8 cellular contexts compared by ENCODE assay signal in the genomic region with DNA sequence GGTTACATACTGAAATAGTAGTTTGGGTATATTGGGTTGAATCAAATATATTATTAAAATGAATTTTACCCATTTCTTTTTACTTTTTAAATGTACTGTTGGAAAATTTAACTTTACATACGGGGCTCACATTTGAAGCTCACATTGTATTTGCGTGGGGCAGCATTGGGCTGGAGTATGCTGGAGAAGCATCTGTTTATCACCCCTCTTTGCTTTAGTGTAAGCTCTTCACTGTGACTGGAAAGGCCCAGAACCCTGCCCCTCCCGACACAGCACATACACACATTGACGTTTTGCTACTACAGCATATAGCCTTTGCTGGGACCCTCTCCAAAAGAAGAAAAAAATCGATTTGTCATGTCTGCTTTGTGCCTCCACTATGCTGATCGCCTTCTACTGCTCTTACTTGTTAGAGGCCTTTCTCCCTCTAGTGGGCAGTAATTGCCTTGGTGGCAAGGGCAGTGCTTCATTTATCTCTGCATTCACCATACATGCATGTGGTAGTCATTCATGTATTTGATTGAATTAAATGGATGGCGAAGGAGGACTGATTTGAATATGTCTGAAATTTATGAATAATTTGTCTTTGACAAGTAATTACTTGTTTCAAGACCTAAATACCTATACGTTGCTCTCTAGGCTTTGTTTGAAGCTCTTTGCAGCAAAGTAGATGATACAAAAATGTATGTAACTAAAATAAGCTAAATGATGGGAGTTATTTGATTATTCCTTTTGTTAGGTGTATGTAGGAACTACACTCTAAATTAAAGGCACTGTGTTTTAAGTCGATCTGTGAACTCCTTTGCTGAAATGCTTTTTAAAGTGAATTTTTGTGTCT. TPM values are rescaled to one million over a fixed set of nuclear protein-coding genes. Genes with fewer than 3 reads are reported as not detected.
DNase-seq lines count a peak whose midpoint lies in the region; ATAC-seq and TF ChIP-seq lines count a peak whose summit lies in the region.

No MANE protein-coding gene starts in this region.

- peaks cover 1% of the 10 kb centered on the region for H3K27me3 Mint-ChIP-seq in endothelial cell (ENCODE audit: unreplicated experiment)
- H3K27me3 Mint-ChIP-seq in T-helper 2 cell treated with Interferon-gamma antibody and Interleukin-4, amounts not matched to agents 5 μg/mL and 100 μg/mL, for 36 hours (ENCODE audit: low read depth): no peaks in the 10 kb centered on the region

- peak; percentile 78 for ATAC-seq in mucosa of descending colon
- no peak for ATAC-seq in GM19463 (IDR thresholded peaks at IDR 0.05; ENCODE audit: unreplicated experiment)
- ATAC-seq in HG02970 (IDR thresholded peaks at IDR 0.05; ENCODE audit: low FRiP score, unreplicated experiment): no peak

- H3K4me3 ChIP-seq in HL-60 (replicated peaks; ENCODE audit: insufficient read depth, low read length) (no peak overlapping the region), mucosa of descending colon (no peak overlapping the region)

- no peaks in the 10 kb centered on the region for H3K4me1 ChIP-seq in mucosa of descending colon (ENCODE audit: low read depth)

- no peak overlapping the region for H3K4me3 Mint-ChIP-seq in endothelial cell (ENCODE audit: unreplicated experiment)
- no peak overlapping the region for H3K4me3 Mint-ChIP-seq in T-helper 2 cell treated with Interferon-gamma antibody and Interleukin-4, amounts not matched to agents 5 μg/mL and 100 μg/mL, for 36 hours

- H3K36me3 ChIP-seq in mucosa of descending colon (ENCODE audit: low read depth): no peaks in the 10 kb centered on the region

- peaks cover 3% of the 10 kb centered on the region for H3K4me1 Mint-ChIP-seq in endothelial cell (ENCODE audit: unreplicated experiment)
- H3K4me1 Mint-ChIP-seq in T-helper 2 cell treated with Interferon-gamma antibody and Interleukin-4, amounts not matched to agents 5 μg/mL and 100 μg/mL, for 36 hours (ENCODE audit: low read depth): peaks cover 2% of the 10 kb centered on the region

- DNase-seq in EL (peak; percentile 63), HL-60 (ENCODE audit: low read depth in 1 of 2, low spot score in 1 of 2) (peak in 1 of 2 experiments; percentile 67), RWPE1 (ENCODE audit: low spot score) (peak; percentile 48), endothelial cell (ENCODE audit: low spot score) (peak; percentile 51), mucosa of descending colon (peak in 1 of 3 donors; percentile 59)
- DNase-seq in T-helper 2 cell treated with Interferon-gamma antibody and Interleukin-4, amounts not matched to agents 5 μg/mL and 100 μg/mL, for 36 hours (ENCODE audit: low spot score): no peak

- no peak overlapping the region for H3K27ac Mint-ChIP-seq in endothelial cell (ENCODE audit: unreplicated experiment)
- no peak overlapping the region for H3K27ac Mint-ChIP-seq in T-helper 2 cell treated with Interferon-gamma antibody and Interleukin-4, amounts not matched to agents 5 μg/mL and 100 μg/mL, for 36 hours

- POLR2A ChIA-PET in RWPE1 (lab: Yijun Ruan, JAX; ENCODE audit: low non-redundant PET): no interaction called here

- no peaks in the 10 kb centered on the region for H3K9me3 ChIP-seq in mucosa of descending colon

- TF ChIP-seq CTCF in HL-60 (IDR thresholded peaks at IDR 0.05; ENCODE audit: insufficient read depth, low read length) (peak; percentile 90), RWPE1 (conservative IDR thresholded peaks at IDR 0.05; ENCODE audit: low read depth) (peak; percentile 54), endothelial cell (IDR thresholded peaks at IDR 0.05; ENCODE audit: unreplicated experiment) (peak; percentile 51), mucosa of descending colon (IDR thresholded peaks at IDR 0.05) (peak; percentile 23)

- CTCF ChIA-PET in RWPE1 (lab: Yijun Ruan, JAX): interaction anchor here (0.6 to 1.1 kb wide), 3 partner anchors 13 to 631 kb away, joined by 3 read pairs; no protein-coding TSS in a partner anchor

- H3K27me3 ChIP-seq in HL-60 (ENCODE audit: insufficient read depth, poor library complexity, severe bottlenecking): no peaks in the 10 kb centered on the region

- H3K9me3 Mint-ChIP-seq in endothelial cell (ENCODE audit: unreplicated experiment): no peaks in the 10 kb centered on the region
- no peaks in the 10 kb centered on the region for H3K9me3 Mint-ChIP-seq in T-helper 2 cell treated with Interferon-gamma antibody and Interleukin-4, amounts not matched to agents 5 μg/mL and 100 μg/mL, for 36 hours

- intact Hi-C loops in mucosa of descending colon (cut with DNase I, micrococcal nuclease): no loop called here

- peaks cover 12% of the 10 kb centered on the region for H3K36me3 Mint-ChIP-seq in endothelial cell (ENCODE audit: low read depth, unreplicated experiment)
- peaks cover 57% of the 10 kb centered on the region for H3K36me3 Mint-ChIP-seq in T-helper 2 cell treated with Interferon-gamma antibody and Interleukin-4, amounts not matched to agents 5 μg/mL and 100 μg/mL, for 36 hours (ENCODE audit: low read depth)

- no peak overlapping the region for H3K27ac ChIP-seq in HL-60 (replicated peaks)
- no peak overlapping the region for H3K27ac ChIP-seq in RWPE1

RNA-seq across cellular contexts. Expression of a gene that starts 37.4 kb away (rescaled TPM):
- total RNA-seq in endothelial cell (ENCODE audit: unreplicated experiment) (180 TPM), mucosa of descending colon (100 to 1,000 TPM; 240 to 333 (median 273) TPM)

Comparison
In these comparisons a context has a peak if more than half of its experiments do, and no peak if none do; other contexts are left out.
1. CTCF ChIP-seq: peak in every context shown above with its lines; median percentile 90 in HL-60; 54 in RWPE1; 51 in endothelial cell; 23 in mucosa of descending colon.